17 cellular contexts compared by ENCODE assay signal in the genomic region with DNA sequence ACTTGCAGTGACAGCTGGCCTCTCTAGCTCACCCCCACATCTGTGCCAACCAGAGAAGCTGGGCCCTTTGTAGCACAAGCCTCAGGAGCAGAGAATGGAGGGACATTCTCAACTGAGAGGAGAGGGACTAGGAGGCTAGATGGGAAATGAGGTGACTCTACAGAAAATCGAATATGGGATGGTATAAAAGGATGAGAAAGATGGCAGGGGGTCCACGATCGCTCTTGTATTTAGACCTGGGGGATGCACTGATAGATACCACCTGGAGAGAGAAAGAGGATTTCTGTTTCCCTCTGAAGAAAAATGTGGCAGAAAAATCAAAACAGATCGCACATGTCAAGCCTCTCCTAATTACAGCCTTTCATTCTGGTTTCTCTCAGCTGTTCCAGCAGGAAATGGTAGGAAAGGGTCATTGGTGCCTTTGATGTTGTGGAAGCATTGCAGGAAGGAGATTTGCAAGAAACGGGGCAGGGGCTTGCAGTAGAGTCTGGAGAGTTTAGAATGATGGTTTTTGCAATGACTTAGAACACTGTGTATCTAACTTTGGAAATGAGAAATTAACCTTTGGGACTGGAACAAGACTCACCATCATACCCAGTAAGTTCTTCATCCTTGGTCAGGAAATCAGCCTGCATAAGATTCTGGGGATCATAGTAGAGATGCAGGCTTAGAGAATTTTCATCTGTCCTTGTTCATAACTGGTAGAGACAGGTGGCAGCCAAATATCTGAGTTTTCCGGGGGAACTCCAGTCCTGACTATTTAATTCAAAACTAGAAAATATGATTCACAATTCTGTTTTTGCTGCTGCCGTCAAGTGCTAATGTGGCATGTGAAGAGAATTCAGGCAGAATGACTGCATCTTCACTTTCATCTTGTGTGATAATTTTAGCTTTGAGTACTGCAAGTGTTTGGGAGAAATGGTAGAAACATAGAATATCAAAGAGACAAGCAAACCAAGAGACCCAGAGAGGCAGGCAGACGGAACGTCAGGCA.
DNase-seq lines count a peak whose midpoint lies in the region; ATAC-seq and TF ChIP-seq lines count a peak whose summit lies in the region.
"Had no signal": no experiment of that assay in that cellular context is flagged by ENCODE, and none has a peak within 500 bp of the region (broad histone marks: within the 10 kb centered on the region; RNA-seq: fewer than 3 reads in every experiment).

No MANE protein-coding gene starts in this region.

- ATAC-seq in Right ventricle myocardium inferior (no peak), HG02884 (IDR thresholded peaks at IDR 0.05; ENCODE audit: unreplicated experiment) (no peak)
- ATAC-seq in central memory CD8-positive, alpha-beta T cell (replicated peaks; ENCODE audit: extremely low read depth, poor library complexity, severe bottlenecking): no peak
- ATAC-seq: psoas muscle had no signal

- TF ChIP-seq CTCF in left ventricle myocardium inferior (IDR thresholded peaks at IDR 0.05; ENCODE audit: borderline replicate concordance) (no peak), Loucy (conservative IDR thresholded peaks at IDR 0.05; ENCODE audit: low read length) (no peak)

- peaks cover 30% of the 10 kb centered on the region for H3K36me3 Mint-ChIP-seq in central memory CD8-positive, alpha-beta T cell (ENCODE audit: insufficient read depth)

- H3K27ac Mint-ChIP-seq in central memory CD8-positive, alpha-beta T cell (ENCODE audit: low read depth): peak overlapping the region; percentile 89

- H3K9me3 ChIP-seq in left ventricle myocardium inferior (replicated peaks): no peaks in the 10 kb centered on the region
- no peaks in the 10 kb centered on the region for H3K9me3 ChIP-seq in Loucy (ENCODE audit: insufficient read depth, low read depth, low read length)
- H3K9me3 ChIP-seq in thymus (ENCODE audit: control insufficient read depth): no peaks in the 10 kb centered on the region
- H3K9me3 ChIP-seq: psoas muscle had no signal

- no peaks in the 10 kb centered on the region for H3K9me2 ChIP-seq in Loucy (replicated peaks; ENCODE audit: low read depth, low read length)

- H3K79me2 ChIP-seq in Loucy (ENCODE audit: insufficient read depth, low read length): peaks cover 98% of the 10 kb centered on the region

- no peak for DNase-seq in left ventricle myocardium inferior
- DNase-seq in Right ventricle myocardium inferior (ENCODE audit: missing footprints): no peak
- DNase-seq in central memory CD8-positive, alpha-beta T cell (ENCODE audit: low spot score in 2 of 2): no peak
- DNase-seq in NCI-H1436 treated with DMSO at 0.1 percent for 48 hours (lab: John Stamatoyannopoulos, UW): no peak
- DNase-seq in HuH-7 (ENCODE audit: low spot score): no peak
- DNase-seq: NCI-H146; NCI-H774; psoas muscle; SHP77 treated with DMSO at 0.1 percent for 48 hours; stimulated activated CD4-positive, alpha-beta T cell treated with anti-CD3 and anti-CD28 coated beads, Interleukin-2, amount 100 ng/mL, for 24 hours; stimulated activated naive CD4-positive, alpha-beta T cell had no signal

- 78% methylated on average over 9 of the region's 9 CpGs for WGBS in thymus

- H3K27ac ChIP-seq in left ventricle myocardium inferior (replicated peaks): peak overlapping the region; percentile 88
- H3K27ac ChIP-seq in thymus (ENCODE audit: low read depth): peak overlapping the region; percentile 79
- H3K27ac ChIP-seq: coronary artery, KMS-11, psoas muscle, VCaP had no signal

- intact Hi-C loops in left ventricle myocardium inferior (cut with micrococcal nuclease): no loop called here
- intact Hi-C loops in Right ventricle myocardium inferior (cut with DNase I): no loop called here

- H3K4me1 ChIP-seq in left ventricle myocardium inferior: peaks cover 85% of the 10 kb centered on the region
- H3K4me1 ChIP-seq in Loucy (ENCODE audit: insufficient read depth, low read length, poor library complexity, severe bottlenecking): peaks cover 93% of the 10 kb centered on the region
- H3K4me1 ChIP-seq in thymus (ENCODE audit: control insufficient read depth, insufficient read depth, low read length): peaks cover 49% of the 10 kb centered on the region
- H3K4me1 ChIP-seq: psoas muscle had no signal

- H3K4me2 ChIP-seq in Loucy (ENCODE audit: low read depth, low read length, poor library complexity, severe bottlenecking): peak overlapping the region; percentile 93
- H3K4me2 ChIP-seq: KMS-11 had no signal

- H3K4me1 Mint-ChIP-seq in central memory CD8-positive, alpha-beta T cell: no peaks in the 10 kb centered on the region

- H3K4me3 Mint-ChIP-seq in central memory CD8-positive, alpha-beta T cell: peak overlapping the region; percentile 80

- H3K9me3 Mint-ChIP-seq in central memory CD8-positive, alpha-beta T cell: no peaks in the 10 kb centered on the region

- H3K9ac ChIP-seq in Loucy (ENCODE audit: low read depth, low read length, poor library complexity, severe bottlenecking): peak overlapping the region; percentile 17
- H3K9ac ChIP-seq: KMS-11 had no signal

- no peaks in the 10 kb centered on the region for H3K27me3 ChIP-seq in left ventricle myocardium inferior (ENCODE audit: low read depth)
- no peaks in the 10 kb centered on the region for H3K27me3 ChIP-seq in Loucy (ENCODE audit: insufficient read depth, low read length, poor library complexity, severe bottlenecking)
- no peaks in the 10 kb centered on the region for H3K27me3 ChIP-seq in thymus (ENCODE audit: control insufficient read depth, insufficient read depth)

- H4K20me1 ChIP-seq in Loucy (ENCODE audit: insufficient read depth, low read length, poor library complexity, severe bottlenecking): peaks cover 35% of the 10 kb centered on the region

- no peak overlapping the region for H2AFZ ChIP-seq in Loucy (ENCODE audit: low read length)

- peak overlapping the region; percentile 12 for H3K4me3 ChIP-seq in left ventricle myocardium inferior
- peak overlapping the region; percentile 22 for H3K4me3 ChIP-seq in Loucy (ENCODE audit: low read length, poor library complexity, severe bottlenecking)
- H3K4me3 ChIP-seq in thymus (ENCODE audit: low read length): peak overlapping the region; percentile 46
- H3K4me3 ChIP-seq: coronary artery, psoas muscle had no signal

- no peaks in the 10 kb centered on the region for H3F3A ChIP-seq in Loucy (ENCODE audit: low read depth)

- H3K36me3 ChIP-seq in left ventricle myocardium inferior (no peaks in the 10 kb centered on the region), Loucy (ENCODE audit: insufficient read depth, low read length) (peaks cover 61% of the 10 kb centered on the region; the same call in 1 of the 2 replicates), thymus (ENCODE audit: control insufficient read depth, insufficient read depth) (peaks cover 9% of the 10 kb centered on the region)

- no peaks in the 10 kb centered on the region for H3K27me3 Mint-ChIP-seq in central memory CD8-positive, alpha-beta T cell
